ENCODE assay signal across 9 cellular contexts in the genomic region with DNA sequence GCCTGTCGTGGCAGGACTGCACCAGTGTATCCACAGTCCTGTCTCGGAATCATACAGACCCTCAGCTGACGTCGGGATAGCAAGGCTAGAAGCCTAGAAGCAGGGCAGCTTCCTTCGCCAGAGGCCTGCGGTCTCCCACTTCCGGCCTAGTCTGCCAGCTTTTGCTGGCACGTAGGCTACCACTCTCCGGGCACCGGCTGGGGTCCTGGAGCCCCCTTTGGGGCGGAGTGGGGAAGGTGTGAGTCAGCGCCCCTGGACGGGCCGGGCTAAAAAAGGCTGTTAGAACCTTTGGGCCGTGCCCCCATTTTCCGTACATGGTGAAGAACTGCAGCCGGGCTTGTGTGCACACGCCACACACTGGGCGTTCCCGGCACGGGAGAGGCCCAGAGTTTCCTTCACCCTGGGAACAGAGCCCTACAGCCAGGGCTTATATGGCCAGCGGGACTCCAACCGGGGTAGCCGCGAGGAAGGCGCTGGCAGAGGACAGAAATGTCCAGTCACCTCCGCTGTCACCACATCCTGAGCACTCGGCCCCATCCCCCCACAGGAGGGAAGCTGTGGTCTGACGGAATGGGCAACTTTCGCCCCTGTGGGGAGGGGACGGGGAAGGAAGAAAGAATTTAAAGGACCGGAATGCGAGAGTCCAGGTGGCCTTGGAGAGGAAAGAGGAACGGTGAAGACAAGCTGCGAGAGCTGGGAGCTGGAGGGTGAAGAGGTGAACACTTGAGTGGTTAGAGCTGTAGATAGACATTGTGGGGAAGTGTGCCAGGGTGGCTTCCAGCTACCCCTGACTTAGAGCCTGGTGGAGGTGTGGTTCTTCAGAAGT. TPM values are rescaled to one million over a fixed set of nuclear protein-coding genes. Genes with fewer than 3 reads are reported as not detected.
DNase-seq lines count a peak whose midpoint lies in the region; ATAC-seq, FAIRE-seq and TF ChIP-seq lines count a peak whose summit lies in the region.
"Had no signal": no experiment of that assay in that cellular context is flagged by ENCODE, and none has a peak within 500 bp of the region (broad histone marks: within the 10 kb centered on the region; RNA-seq: fewer than 3 reads in every experiment).

No MANE protein-coding gene starts in this region.

- H3K27ac ChIP-seq in cardiac muscle cell (peak overlapping the region; percentile 79), prostate gland (peak overlapping the region; percentile 87 to 93)
- H3K27ac ChIP-seq: VCaP had no signal

- no peak for FAIRE-seq in HTR-8/SVneo (lab: Jason Lieb, UNC)

- no peak for TF ChIP-seq CTCF in cardiac muscle cell (IDR thresholded peaks at IDR 0.05; ENCODE audit: low read depth, low read length)
- TF ChIP-seq CTCF in prostate gland (IDR thresholded peaks at IDR 0.05), result no peak

- H3K4me1 Mint-ChIP-seq in activated naive CD4-positive, alpha-beta T cell treated with anti-CD3 and anti-CD28 coated beads, Interleukin-2, amount 10 ng/mL, durations not matched to agents 7 days and 5 days, result peaks cover 48% of the 10 kb centered on the region

- TF ChIP-seq POLR2A in prostate gland (IDR thresholded peaks at IDR 0.05), result peak; percentile 57

- DNase-seq in EL, result peak; percentile 80
- DNase-seq in SHP77 treated with DMSO at 0.1 percent for 48 hours (lab: John Stamatoyannopoulos, UW), result peak; percentile 26
- DNase-seq in activated naive CD4-positive, alpha-beta T cell treated with anti-CD3 and anti-CD28 coated beads, Interleukin-2, amount 10 ng/mL, durations not matched to agents 7 days and 5 days, result peak; percentile 73
- peak; percentile 53 to 87 for DNase-seq in cardiac muscle cell (ENCODE audit: low read depth in 1 of 2, low spot score in 1 of 2)
- DNase-seq in prostate gland (ENCODE audit: low spot score), result peak; percentile 70
- DNase-seq in NCI-H1417 (lab: John Stamatoyannopoulos, UW), result no peak
- DNase-seq in HTR-8/SVneo (ENCODE audit: insufficient read length, low spot score), result no peak

- CTCF ChIA-PET in activated naive CD4-positive, alpha-beta T cell treated with anti-CD3 and anti-CD28 coated beads, Interleukin-2, amount 10 ng/mL, durations not matched to agents 7 days and 5 days (lab: Charles Lee), result interaction anchor here (0.9 to 3.3 kb wide), 4 partner anchors 8 to 25 kb away, joined by 3 to 21 read pairs (median 4); no protein-coding TSS in a partner anchor

- H3K9me3 Mint-ChIP-seq in activated naive CD4-positive, alpha-beta T cell treated with anti-CD3 and anti-CD28 coated beads, Interleukin-2, amount 10 ng/mL, durations not matched to agents 7 days and 5 days, result no peaks in the 10 kb centered on the region

- H3K9me3 ChIP-seq in cardiac muscle cell (ENCODE audit: low read depth), result no peaks in the 10 kb centered on the region
- H3K9me3 ChIP-seq in prostate gland, result no peaks in the 10 kb centered on the region

- H3K36me3 Mint-ChIP-seq in activated naive CD4-positive, alpha-beta T cell treated with anti-CD3 and anti-CD28 coated beads, Interleukin-2, amount 10 ng/mL, durations not matched to agents 7 days and 5 days, result no peaks in the 10 kb centered on the region

- H3K36me3 ChIP-seq in cardiac muscle cell, result no peaks in the 10 kb centered on the region
- no peaks in the 10 kb centered on the region for H3K36me3 ChIP-seq in prostate gland

- H3K27me3 ChIP-seq in cardiac muscle cell, result no peaks in the 10 kb centered on the region
- H3K27me3 ChIP-seq in prostate gland (replicated peaks; ENCODE audit: insufficient read depth), result no peaks in the 10 kb centered on the region

- H3K4me3 Mint-ChIP-seq in activated naive CD4-positive, alpha-beta T cell treated with anti-CD3 and anti-CD28 coated beads, Interleukin-2, amount 10 ng/mL, durations not matched to agents 7 days and 5 days, result peak overlapping the region; percentile 82

- peak overlapping the region; percentile 97 for H3K27ac Mint-ChIP-seq in activated naive CD4-positive, alpha-beta T cell treated with anti-CD3 and anti-CD28 coated beads, Interleukin-2, amount 10 ng/mL, durations not matched to agents 7 days and 5 days

- H3K4me3 ChIP-seq in cardiac muscle cell (no peak overlapping the region), prostate gland (peak overlapping the region; percentile 19 to 21)

- WGBS in prostate gland, result 19% methylated on average over 16 of the region's 35 CpGs

- peak; percentile 16 for ATAC-seq in HG03175 (IDR thresholded peaks at IDR 0.05; ENCODE audit: unreplicated experiment)

- intact Hi-C loops in prostate gland (cut with DNase I), result no loop called here

- H3K27me3 Mint-ChIP-seq in activated naive CD4-positive, alpha-beta T cell treated with anti-CD3 and anti-CD28 coated beads, Interleukin-2, amount 10 ng/mL, durations not matched to agents 7 days and 5 days, result no peaks in the 10 kb centered on the region

- H3K4me1 ChIP-seq in cardiac muscle cell (ENCODE audit: low read depth) (peaks cover 11% of the 10 kb centered on the region), prostate gland (replicated peaks) (no peaks in the 10 kb centered on the region)

RNA-seq across cellular contexts. Expression of a gene that starts 4.6 kb away (rescaled TPM):
- total RNA-seq in cardiac muscle cell, result 2.0 and 6.8 TPM in 2 replicates
- polyA plus RNA-seq in cardiac muscle cell, result 3.2 and 10.0 TPM in 2 replicates
- 10 to 100 TPM; 16.0 to 16.6 TPM for total RNA-seq in prostate gland

RNA-seq across cellular contexts. Expression of a gene that starts 4.6 kb away (rescaled TPM):
- 8.3 and 12.4 TPM in 2 replicates for total RNA-seq in cardiac muscle cell
- 34.6 and 41.2 TPM in 2 replicates for polyA plus RNA-seq in cardiac muscle cell
- 10 to 100 TPM; 24.3 to 34.7 TPM for total RNA-seq in prostate gland

RNA-seq across cellular contexts. Expression of a gene that starts 19.0 kb away (rescaled TPM):
- total RNA-seq in cardiac muscle cell (10.5 and 16.5 TPM in 2 replicates), prostate gland (10 to 100 TPM; 17.4 to 20.5 TPM)
- polyA plus RNA-seq in cardiac muscle cell, result 8.1 and 10.9 TPM in 2 replicates

RNA-seq across cellular contexts. Expression of a gene that starts 32.9 kb away (rescaled TPM):
- total RNA-seq in cardiac muscle cell (0.45 and 1.8 TPM in 2 replicates), prostate gland (1 to 10 TPM in 1 of 2 donors, under 1 TPM in 1; 0.55 to 5.2 TPM)
- polyA plus RNA-seq in cardiac muscle cell, result 1.1 and 1.3 TPM in 2 replicates

RNA-seq across cellular contexts. Expression of a gene that starts 43.6 kb away (rescaled TPM):
- total RNA-seq in cardiac muscle cell (37.3 and 38.4 TPM in 2 replicates), prostate gland (10 to 100 TPM; 21.2 to 28.7 TPM)
- polyA plus RNA-seq in cardiac muscle cell, result 23.2 and 28.7 TPM in 2 replicates

Comparison
In these comparisons a context has a peak if more than half of its experiments do, and no peak if none do; other contexts are left out.
1. DNase-seq: peak in EL (single experiment), SHP77 treated with DMSO at 0.1 percent for 48 hours (single experiment), activated naive CD4-positive, alpha-beta T cell treated with anti-CD3 and anti-CD28 coated beads, Interleukin-2, amount 10 ng/mL, durations not matched to agents 7 days and 5 days (single experiment), cardiac muscle cell (2 of 2) and prostate gland (single experiment); none in NCI-H1417 (0 of 3) and HTR-8/SVneo (single experiment).